20 cellular contexts compared by ENCODE assay signal in the genomic region with DNA sequence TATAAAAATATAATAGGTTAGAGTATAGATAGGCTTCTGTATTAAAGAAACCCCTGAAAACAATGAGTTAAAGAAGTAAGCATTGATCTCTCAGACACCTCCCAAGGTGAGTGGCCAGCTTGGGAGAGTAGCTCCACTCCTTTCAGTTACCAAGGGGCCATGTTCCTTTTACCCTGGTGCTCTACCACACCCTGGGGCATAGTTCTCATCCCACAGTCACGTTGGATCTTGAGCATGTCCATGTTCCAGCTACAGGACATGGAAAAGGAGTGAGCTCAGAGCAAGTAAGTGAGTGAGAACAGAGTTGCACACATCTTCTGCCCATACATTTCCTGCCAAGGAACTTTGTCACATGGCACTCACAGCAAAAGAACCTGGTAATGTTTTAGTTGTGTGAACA.
DNase-seq lines count a peak whose midpoint lies in the region; ATAC-seq and TF ChIP-seq lines count a peak whose summit lies in the region.
"Had no signal": no experiment of that assay in that cellular context is flagged by ENCODE, and none has a peak within 500 bp of the region (broad histone marks: within the 10 kb centered on the region; RNA-seq: fewer than 3 reads in every experiment).

No MANE protein-coding gene starts in this region.

- CTCF ChIA-PET in mammary epithelial cell (lab: Charles Lee; ENCODE audit: low non-redundant PET), result no interaction called here

- no peak overlapping the region for H3K9ac ChIP-seq in mammary epithelial cell (ENCODE audit: insufficient read depth, low read length)
- H3K9ac ChIP-seq: KMS-11 had no signal

- BruUV-seq in mammary epithelial cell (replicated peaks; lab: Mats Ljungman, UMichigan), result no TSS peak

- TF ChIP-seq CTCF in mammary epithelial cell (conservative IDR thresholded peaks at IDR 0.05 in 1 of 2, IDR thresholded peaks at IDR 0.05 in 1 of 2; ENCODE audit: extremely low read depth in 1 of 2, insufficient read depth in 1 of 2, low read depth in 1 of 2, low read length in 2 of 2), result no peak
- TF ChIP-seq CTCF in breast epithelium (IDR thresholded peaks at IDR 0.05), result no peak
- TF ChIP-seq CTCF in foreskin keratinocyte (conservative IDR thresholded peaks at IDR 0.05), result no peak
- no peak for TF ChIP-seq CTCF in transverse colon (IDR thresholded peaks at IDR 0.05)

- in situ Hi-C loops in mammary epithelial cell (cut with MboI; ENCODE audit: low sequenced_read_pairs in 2 of 2), result no loop called here
- in situ Hi-C loops in transverse colon (cut with MboI; ENCODE audit: low pct_ligation_motif_present in 1 of 4, low pct_unique_long_range_greater_than_20kb in 1 of 4, low sequenced_read_pairs in 3 of 4), result no loop called here

- H3K36me3 ChIP-seq in mammary epithelial cell (ENCODE audit: insufficient read depth, low read length) (no peaks in the 10 kb centered on the region), breast epithelium (peaks cover 3% of the 10 kb centered on the region), transverse colon (no peaks in the 10 kb centered on the region)
- H3K36me3 ChIP-seq: HAP-1 had no signal

- peak overlapping the region; percentile 69 for H2AFZ ChIP-seq in mammary epithelial cell (ENCODE audit: low read depth, low read length)

- WGBS in mammary epithelial cell (ENCODE audit: low coverage, missing lambda C conversion rate), result 0% methylated on average over 1 of the region's 1 CpG
- 20% methylated on average over 1 of the region's 1 CpG; no CpG with 5 or more reads in 1 of the 2 donors for WGBS in transverse colon (ENCODE audit: low coverage in 1 of 2), 2 donors

- H3K4me2 ChIP-seq in mammary epithelial cell (ENCODE audit: insufficient read depth, low read depth, low read length), result no peak overlapping the region
- H3K4me2 ChIP-seq: KMS-11 had no signal

- ATAC-seq in foreskin keratinocyte, result peak; percentile 35
- ATAC-seq: SK-N-SH treated with all-trans-retinoic acid at 6 μM for 48 hours had no signal

- no peaks in the 10 kb centered on the region for H3K79me2 ChIP-seq in mammary epithelial cell (ENCODE audit: insufficient read depth, low read length)

- no peak overlapping the region for H3K27ac ChIP-seq in mammary epithelial cell (ENCODE audit: insufficient read depth, low read depth, low read length)
- H3K27ac ChIP-seq in breast epithelium, result no peak overlapping the region
- H3K27ac ChIP-seq in foreskin keratinocyte, result no peak overlapping the region
- peak overlapping the region; percentile 34 to 59 (median 46) for H3K27ac ChIP-seq in transverse colon
- H3K27ac ChIP-seq: 22Rv1, C4-2B, KMS-11 had no signal

- no peak overlapping the region for H3K4me3 ChIP-seq in mammary epithelial cell (replicated peaks in 1 of 3; ENCODE audit: insufficient read depth in 1 of 3, low read depth in 2 of 3, low read length in 3 of 3)
- no peak overlapping the region for H3K4me3 ChIP-seq in breast epithelium
- H3K4me3 ChIP-seq in transverse colon, result no peak overlapping the region
- H3K4me3 ChIP-seq: GM12878, HAP-1 had no signal

- intact Hi-C loops in mammary epithelial cell (cut with micrococcal nuclease), result no loop called here
- intact Hi-C loops in breast epithelium (cut with DNase I; ENCODE audit: low total_unique reads), result no loop called here
- intact Hi-C loops in transverse colon (cut with DNase I; ENCODE audit: low total_unique reads), result no loop called here

- H3K9me3 ChIP-seq in mammary epithelial cell (replicated peaks; ENCODE audit: insufficient read depth, low read length) (no peaks in the 10 kb centered on the region), breast epithelium (no peaks in the 10 kb centered on the region), transverse colon (no peaks in the 10 kb centered on the region)
- H3K9me3 ChIP-seq: HAP-1 had no signal

- DNase-seq in mammary epithelial cell (peak; percentile 20), breast epithelium (ENCODE audit: low spot score in 2 of 2) (no peak), SW480 (ENCODE audit: low spot score) (peak; percentile 17), foreskin keratinocyte (peak; percentile 13 to 45), transverse colon (peak; percentile 42), DMS153 treated with DMSO at 0.1 percent for 48 hours (lab: John Stamatoyannopoulos, UW; ENCODE audit: unreplicated experiment) (no peak), NCI-H2029 (lab: John Stamatoyannopoulos, UW) (no peak)
- DNase-seq in activated CD4-positive, alpha-beta T cell treated with anti-CD3 and anti-CD28 coated beads, Interleukin-2, amount 50 U/mL, for 1 hour, result no peak
- DNase-seq: DMS79, NCI-H1694, NCI-H2171 treated with DMSO at 0.1 percent for 48 hours, NCI-H446, NCI-H526, SIG-M5 had no signal

- no peak for TF ChIP-seq EP300 in transverse colon (IDR thresholded peaks at IDR 0.05; ENCODE audit: low read depth)

- no peak for TF ChIP-seq POLR2A in breast epithelium (IDR thresholded peaks at IDR 0.05)
- no peak for TF ChIP-seq POLR2A in transverse colon (IDR thresholded peaks at IDR 0.05)

- peaks cover 6% of the 10 kb centered on the region for H3K4me1 ChIP-seq in mammary epithelial cell (ENCODE audit: insufficient read depth, low read length)
- H3K4me1 ChIP-seq in breast epithelium, result no peaks in the 10 kb centered on the region
- no peaks in the 10 kb centered on the region for H3K4me1 ChIP-seq in foreskin keratinocyte
- H3K4me1 ChIP-seq in transverse colon, result peaks cover 0 to 13% (median 2%) of the 10 kb centered on the region in 4 donors
- H3K4me1 ChIP-seq: HAP-1 had no signal

- dilution Hi-C loops in mammary epithelial cell (cut with HindIII; ENCODE audit: low sequenced_read_pairs), result no loop called here

- H3K27me3 ChIP-seq in mammary epithelial cell (ENCODE audit: insufficient read depth, low read length) (no peaks in the 10 kb centered on the region), breast epithelium (no peaks in the 10 kb centered on the region), foreskin keratinocyte (no peaks in the 10 kb centered on the region), transverse colon (no peaks in the 10 kb centered on the region)

- no peaks in the 10 kb centered on the region for H4K20me1 ChIP-seq in mammary epithelial cell (ENCODE audit: insufficient read depth, low read length)

Comparison
In these comparisons a context has a peak if more than half of its experiments do, and no peak if none do; other contexts are left out.
1. DNase-seq: peak in mammary epithelial cell (single experiment), SW480 (single experiment), foreskin keratinocyte (2 of 2) and transverse colon (single experiment); none in breast epithelium (0 of 2), activated CD4-positive, alpha-beta T cell treated with anti-CD3 and anti-CD28 coated beads, Interleukin-2, amount 50 U/mL, for 1 hour (single experiment), DMS153 treated with DMSO at 0.1 percent for 48 hours (single experiment) and NCI-H2029 (single experiment).
2. H3K27ac ChIP-seq: peak in transverse colon (4 of 4); none in mammary epithelial cell (single experiment), breast epithelium (0 of 2) and foreskin keratinocyte (single experiment).